Comparison of ENCODE assay signal across 25 cellular contexts in genomic region chrX:41327359-41327758, GRCh38.
"Had no signal": no experiment of that assay in that cellular context is flagged by ENCODE, and none has a peak within 500 bp of the region (broad histone marks: within the 10 kb centered on the region; RNA-seq: fewer than 3 reads in every experiment).

No MANE protein-coding gene starts in this region.

- DNase-seq: effector CD8-positive, alpha-beta T cell; effector memory CD8-positive, alpha-beta T cell; endodermal cell; erythroblast; esophagus squamous epithelium; foreskin fibroblast; foreskin melanocyte; gastrocnemius medialis; glutamatergic neuron; head of caudate nucleus; heart right ventricle; hippocampal formation; left cardiac atrium; left lung; left ventricle myocardium superior; lower lobe of right lung; mesendoderm; midbrain had no signal

- H3K4me3 Mint-ChIP-seq: effector memory CD8-positive, alpha-beta T cell; endodermal cell had no signal

- ATAC-seq: effector memory CD8-positive, alpha-beta T cell; esophagus mucosa; gastrocnemius medialis; heart right ventricle; left cardiac atrium; left lung; left ventricle myocardium superior; lower lobe of right lung had no signal

- H3K4me1 ChIP-seq: gastrocnemius medialis had no signal

- H3K27ac ChIP-seq: coronary artery, epithelial cell of prostate, esophagus squamous epithelium, gastrocnemius medialis, heart right ventricle, left lung, lower lobe of right lung had no signal

- H3K9me3 ChIP-seq: esophagus squamous epithelium, gastrocnemius medialis, heart right ventricle, left lung, lower lobe of right lung had no signal

- H3K27me3 Mint-ChIP-seq: effector memory CD8-positive, alpha-beta T cell had no signal

- H3K27me3 ChIP-seq: esophagus squamous epithelium, gastrocnemius medialis, heart right ventricle, left lung had no signal

- FAIRE-seq: colon, endometrium, islet of Langerhans, keratinocyte had no signal

- H3K27ac Mint-ChIP-seq: effector memory CD8-positive, alpha-beta T cell; endodermal cell had no signal

- H3K4me3 ChIP-seq: coronary artery, esophagus squamous epithelium, gastrocnemius medialis, heart right ventricle, left lung, lower lobe of right lung had no signal

- H3K36me3 ChIP-seq: esophagus squamous epithelium, gastrocnemius medialis, heart right ventricle, left lung, lower lobe of right lung had no signal

- H3K9me3 Mint-ChIP-seq: effector memory CD8-positive, alpha-beta T cell had no signal
